In the genomic region with DNA sequence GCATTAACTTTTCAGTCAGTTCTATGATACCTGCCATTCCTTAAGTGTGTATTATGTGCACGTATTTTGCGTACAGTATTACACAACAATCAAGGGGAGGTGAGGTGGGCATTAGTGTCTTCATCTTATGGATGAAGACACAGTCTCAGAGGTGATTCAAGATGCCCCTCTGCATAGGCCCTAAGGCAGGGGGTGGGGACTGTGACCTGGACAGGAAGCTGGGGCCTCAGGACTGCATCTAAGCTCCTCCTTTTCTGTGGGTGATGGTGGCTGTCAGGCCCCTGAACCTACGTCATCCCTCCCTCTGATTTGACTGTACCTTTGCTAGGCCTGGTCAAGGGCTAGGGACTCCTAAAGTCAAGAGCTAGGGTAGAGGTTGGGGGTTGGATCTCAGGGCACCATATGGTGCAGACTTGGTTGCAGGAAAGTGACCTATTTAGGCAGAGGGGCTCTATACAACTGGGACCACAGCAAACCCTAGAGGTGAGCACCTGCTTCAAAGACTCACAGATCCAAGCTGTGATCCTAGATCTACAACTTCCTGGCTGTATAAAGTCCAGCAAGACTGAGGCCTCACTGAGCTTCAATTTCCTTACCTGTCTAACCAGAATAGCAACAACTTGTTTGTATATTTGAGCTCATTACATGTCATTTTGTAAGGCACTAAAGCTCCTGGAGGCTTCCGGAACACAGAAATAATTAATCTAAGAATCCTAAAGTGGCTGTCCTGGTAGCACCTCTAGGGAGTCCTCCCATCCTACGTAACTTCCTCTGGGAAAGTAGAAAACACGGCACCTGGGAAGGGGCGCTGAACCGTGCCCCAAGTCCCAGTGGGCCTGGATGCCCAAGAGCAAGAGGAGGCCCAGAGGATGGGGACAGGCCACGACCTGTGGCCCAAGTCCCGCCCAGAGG, we compare ENCODE assay signal across 9 cellular contexts. TPM values are rescaled to one million over a fixed set of nuclear protein-coding genes. Genes with fewer than 3 reads are reported as not detected.
A peak's percentile ranks its signal among the peaks of the same experiment; 100 is the strongest.
DNase-seq lines count a peak whose midpoint lies in the region; ATAC-seq, FAIRE-seq and TF ChIP-seq lines count a peak whose summit lies in the region.
"Had no signal": no experiment of that assay in that cellular context is flagged by ENCODE, and none has a peak within 500 bp of the region (broad histone marks: within the 10 kb centered on the region; RNA-seq: fewer than 3 reads in every experiment).

No MANE protein-coding gene starts in this region.

- DNase-seq in NCI-H1436 (lab: John Stamatoyannopoulos, UW) (peak; percentile 61), NCI-H1436 treated with DMSO at 0.1 percent for 48 hours (lab: John Stamatoyannopoulos, UW) (no peak), HFF-Myc (ENCODE audit: extremely low read depth, low read depth) (no peak), PC-9 (peak; percentile 23 to 89), H1 (ENCODE audit: low read depth in 1 of 2, low spot score in 2 of 2) (no peak), cortex of kidney (lab: John Stamatoyannopoulos, UW) (no peak)

- H3K14ac ChIP-seq in H1 (ENCODE audit: insufficient read length) = no peak overlapping the region

- no peak overlapping the region; a peak in 1 of 7 replicates for H3K9ac ChIP-seq in H1 (replicated peaks in 1 of 4; ENCODE audit: extremely low read depth in 1 of 4, low read depth in 3 of 4, low read length in 3 of 4)

- intact Hi-C loops in PC-9 (cut with micrococcal nuclease; ENCODE audit: unreplicated experiment) = loop anchor here (2.0 to 5.0 kb wide), 3 partner anchors 55 to 85 kb away; no protein-coding TSS in a partner anchor

- H2AK5ac ChIP-seq in H1 (ENCODE audit: low read depth, low read length) = peak overlapping the region; percentile 89; the same call in 1 of the 2 replicates

- H4K8ac ChIP-seq in H1 (ENCODE audit: extremely low read depth, insufficient read depth, low read length) = peak overlapping the region; percentile 86; the same call in 1 of the 2 replicates

- H2BK20ac ChIP-seq in H1 (ENCODE audit: low read length) = peak overlapping the region; percentile 49

- WGBS in H1 (ENCODE audit: extremely low coverage in 1 of 2, insufficient coverage in 1 of 2, insufficient read length in 1 of 2, insufficient replicate concordance in 2 of 2, low coverage in 1 of 2, low lambda C conversion rate in 2 of 2, missing lambda C conversion rate in 1 of 2), 2 experiments = 58% methylated on average over 10 of the region's 10 CpGs; no CpG with 5 or more reads in 1 of the 2 experiments

- no peak for FAIRE-seq in H1 (lab: Jason Lieb, UNC)
- FAIRE-seq: A204.1 had no signal

- H3K4me3 ChIP-seq in HFF-Myc (replicated peaks; ENCODE audit: low read depth, low read length) (peak overlapping the region; percentile 89), PC-9 (peak overlapping the region; percentile 97), H1 (ENCODE audit: extremely low read depth in 1 of 4, insufficient read depth in 2 of 4, low read depth in 3 of 4, low read length in 4 of 4) (peak overlapping the region; percentile 78 to 98 (median 91)), neutrophil (ENCODE audit: low read depth in 1 of 2, low read length in 1 of 2) (peak overlapping the region; percentile 79 to 93)

- H3K79me2 ChIP-seq in PC-9 (ENCODE audit: low read depth) (peaks cover 37% of the 10 kb centered on the region), H1 (ENCODE audit: control insufficient read depth in 1 of 2, insufficient read depth in 2 of 2, low read length in 2 of 2) (peaks cover 32 to 36% of the 10 kb centered on the region in 2 experiments)

- TF ChIP-seq EP300 in H1 (IDR thresholded peaks at IDR 0.05; ENCODE audit: borderline replicate concordance in 1 of 2, low read depth in 2 of 2, low read length in 2 of 2) = no peak

- H3K18ac ChIP-seq in H1 (ENCODE audit: extremely low read depth, low read length) = peak overlapping the region; percentile 88; the same call in 1 of the 2 replicates

- H3K36me3 ChIP-seq in PC-9 (ENCODE audit: low read depth) = no peaks in the 10 kb centered on the region
- no peaks in the 10 kb centered on the region for H3K36me3 ChIP-seq in H1 (ENCODE audit: control insufficient read depth in 2 of 4, insufficient read depth in 4 of 4, low read length in 3 of 4)
- H3K36me3 ChIP-seq in neutrophil = no peaks in the 10 kb centered on the region

- H2AFZ ChIP-seq in PC-9 (peak overlapping the region; percentile 96), H1 (ENCODE audit: low read length) (no peak overlapping the region)

- peak overlapping the region; percentile 22 for H3K56ac ChIP-seq in H1 (replicated peaks; ENCODE audit: insufficient read length, low read depth, low read length)

- TF ChIP-seq CTCF in HFF-Myc (IDR thresholded peaks at IDR 0.05; ENCODE audit: low read depth, low read length, missing control alignments) (no peak), PC-9 (conservative IDR thresholded peaks at IDR 0.05) (no peak), H1 (IDR thresholded peaks at IDR 0.05; ENCODE audit: control extremely low read depth in 1 of 3, insufficient read depth in 1 of 3, low read depth in 1 of 3, low read length in 3 of 3) (no peak), neutrophil (IDR thresholded peaks at IDR 0.05) (no peak)

- H3K27ac ChIP-seq in PC-9 = peak overlapping the region; percentile 73
- no peak overlapping the region for H3K27ac ChIP-seq in H1 (ENCODE audit: low read depth, low read length)
- peak overlapping the region; percentile 81 for H3K27ac ChIP-seq in neutrophil

- H3K23me2 ChIP-seq in H1 (ENCODE audit: low read depth, low read length) = peaks cover 9% of the 10 kb centered on the region

- H4K5ac ChIP-seq in H1 (ENCODE audit: insufficient read length, low read depth, low read length) = no peak overlapping the region

- H2BK12ac ChIP-seq in H1 (ENCODE audit: low read depth, low read length) = peak overlapping the region; percentile 11; the same call in 1 of the 2 replicates

- BruUV-seq in PC-9 (replicated peaks; lab: Mats Ljungman, UMichigan) = TSS peak; percentile 59

- no peaks in the 10 kb centered on the region for H3K9me3 ChIP-seq in PC-9 (ENCODE audit: insufficient read depth, low read depth)
- no peaks in the 10 kb centered on the region for H3K9me3 ChIP-seq in H1 (ENCODE audit: insufficient read depth in 2 of 2, low read depth in 1 of 2, low read length in 1 of 2)
- H3K9me3 ChIP-seq in neutrophil = no peaks in the 10 kb centered on the region

- POLR2A ChIA-PET in PC-9 (lab: Charles Lee; ENCODE audit: unreplicated experiment) = interaction anchor here (0.6 to 1.1 kb wide), 4 partner anchors 15 to 74 kb away, joined by 3 to 9 read pairs (median 4); no protein-coding TSS in a partner anchor
- POLR2A ChIA-PET in H1 (lab: Charles Lee; ENCODE audit: partially characterized antibody) = interaction anchor here (0.6 to 3.4 kb wide), 8 partner anchors 11 to 72 kb away, joined by 3 to 16 read pairs (median 4); no protein-coding TSS in a partner anchor

- peaks cover 37% of the 10 kb centered on the region for H3F3A ChIP-seq in PC-9 (ENCODE audit: insufficient read depth, low read depth)

- no peaks in the 10 kb centered on the region for H4K20me1 ChIP-seq in PC-9 (ENCODE audit: insufficient read depth)
- peaks cover 4 to 14% of the 10 kb centered on the region in 2 experiments for H4K20me1 ChIP-seq in H1 (replicated peaks in 1 of 2; ENCODE audit: control insufficient read depth in 1 of 2, insufficient read depth in 2 of 2, low read length in 2 of 2)

- peaks cover 64% of the 10 kb centered on the region for H3K4me1 ChIP-seq in PC-9 (replicated peaks; ENCODE audit: insufficient read depth)
- peaks cover 18 to 42% (median 22%) of the 10 kb centered on the region in 4 experiments for H3K4me1 ChIP-seq in H1 (replicated peaks in 1 of 4; ENCODE audit: control insufficient read depth in 3 of 4, insufficient read depth in 4 of 4, low read length in 3 of 4)
- H3K4me1 ChIP-seq in neutrophil (ENCODE audit: control insufficient read depth in 1 of 2, insufficient read depth in 1 of 2, low read depth in 1 of 2, low read length in 1 of 2) = peaks cover 35 to 38% of the 10 kb centered on the region in 2 experiments

- H3K23ac ChIP-seq in H1 (ENCODE audit: insufficient read length) = no peak overlapping the region

- H3K27me3 ChIP-seq in PC-9 (ENCODE audit: insufficient read depth, low read depth) (no peaks in the 10 kb centered on the region), H1 (replicated peaks in 1 of 4; ENCODE audit: control insufficient read depth in 3 of 4, extremely low read depth in 1 of 4, insufficient read depth in 3 of 4, low read length in 3 of 4) (no peaks in the 10 kb centered on the region), neutrophil (no peaks in the 10 kb centered on the region)

- peak overlapping the region; percentile 95 for H3K4me2 ChIP-seq in PC-9
- H3K4me2 ChIP-seq in H1 (ENCODE audit: insufficient read depth in 1 of 2, low read depth in 2 of 2, low read length in 2 of 2) = peak overlapping the region; percentile 82 to 97

- H2BK120ac ChIP-seq in H1 (replicated peaks; ENCODE audit: low read depth, low read length) = no peak overlapping the region

- H2BK15ac ChIP-seq in H1 (ENCODE audit: low read length) = peak overlapping the region; percentile 83; the same call in 1 of the 2 replicates

- ATAC-seq in GM18519 (IDR thresholded peaks at IDR 0.05; ENCODE audit: low FRiP score, unreplicated experiment) = no peak

- H3K4ac ChIP-seq in H1 (replicated peaks; ENCODE audit: insufficient read length, low read depth, low read length) = no peak overlapping the region

- H2BK5ac ChIP-seq in H1 (ENCODE audit: low read depth, low read length) = peak overlapping the region; percentile 20; the same call in 1 of the 2 replicates

- peak overlapping the region; percentile 50 for H4K91ac ChIP-seq in H1 (replicated peaks; ENCODE audit: insufficient read length, low read length)

- TF ChIP-seq RAD21 in H1 (IDR thresholded peaks at IDR 0.05 in 1 of 2, conservative IDR thresholded peaks at IDR 0.05 in 1 of 2; ENCODE audit: low read depth in 2 of 2, low read length in 2 of 2) = no peak

- H3K79me1 ChIP-seq in H1 (ENCODE audit: low read depth, low read length) = peaks cover 12% of the 10 kb centered on the region; the same call in 1 of the 2 replicates

- CTCF ChIA-PET in PC-9 (lab: Charles Lee) (interaction anchor here (0.6 to 1.4 kb wide), 3 partner anchors 15 to 149 kb away, joined by 3 to 6 read pairs (median 6); no protein-coding TSS in a partner anchor), H1 (lab: Charles Lee; ENCODE audit: partially characterized antibody) (interaction anchor here (0.6 to 2.4 kb wide), 14 partner anchors 11 to 225 kb away, joined by 3 to 12 read pairs (median 4); no protein-coding TSS in a partner anchor)

- H3K9me2 ChIP-seq in PC-9 (ENCODE audit: insufficient read depth) = no peaks in the 10 kb centered on the region

- no peak for TF ChIP-seq POLR2A in H1 (IDR thresholded peaks at IDR 0.05; ENCODE audit: control extremely low read depth in 1 of 2, low read depth in 2 of 2, low read length in 2 of 2)

RNA-seq across cellular contexts. Expression of a gene that starts 39.1 kb away (rescaled TPM):
- total RNA-seq in PC-9 (2021) = 128 and 140 TPM in 2 replicates
- 237 and 247 TPM in 2 replicates for total RNA-seq in H1 (2021; fragmentation: NEBNext Ultra II Directional; extraction: Animal tissue kit (Norgen Biotek cat#: 25700))
- 55.8 and 91.2 TPM in 2 replicates for polyA plus RNA-seq in H1 (2011; rRNA removed)
- 99.9 TPM for polyA plus RNA-seq in H1 (2011; cell fraction: cytosol; rRNA removed)
- polyA plus RNA-seq in H1 (2011; cell fraction: nucleus; rRNA removed) = 110 TPM
- polyA plus RNA-seq in H1 (2012, experiment 1 of 2) = 178 to 213 TPM (median 203 TPM) in 4 replicates
- 65.2 TPM for polyA plus RNA-seq in H1 (2012, experiment 2 of 2)
- 115 TPM for polyA plus RNA-seq in H1 (2013, experiment 1 of 2)
- 110 TPM for polyA plus RNA-seq in H1 (2013, experiment 2 of 2)
- 135 and 144 TPM in 2 replicates for polyA minus RNA-seq in H1 (2011; rRNA and poly(A)+ RNA removed)
- polyA minus RNA-seq in H1 (2011; cell fraction: cytosol; rRNA and poly(A)+ RNA removed) = 76.1 TPM
- 44.9 TPM for polyA minus RNA-seq in H1 (2011; cell fraction: nucleus; rRNA and poly(A)+ RNA removed)

Comparison
In these comparisons a context has a peak if more than half of its experiments do, and no peak if none do; other contexts are left out.
1. DNase-seq: peak in NCI-H1436 (single experiment) and PC-9 (2 of 2); none in NCI-H1436 treated with DMSO at 0.1 percent for 48 hours (single experiment), HFF-Myc (single experiment), H1 (0 of 2) and cortex of kidney (single experiment).
2. Peak in every context shown above with its lines, with median percentiles within 50 percentile points of each other: H3K4me3 ChIP-seq.